33 cellular contexts compared by ENCODE assay signal in the genomic region with DNA sequence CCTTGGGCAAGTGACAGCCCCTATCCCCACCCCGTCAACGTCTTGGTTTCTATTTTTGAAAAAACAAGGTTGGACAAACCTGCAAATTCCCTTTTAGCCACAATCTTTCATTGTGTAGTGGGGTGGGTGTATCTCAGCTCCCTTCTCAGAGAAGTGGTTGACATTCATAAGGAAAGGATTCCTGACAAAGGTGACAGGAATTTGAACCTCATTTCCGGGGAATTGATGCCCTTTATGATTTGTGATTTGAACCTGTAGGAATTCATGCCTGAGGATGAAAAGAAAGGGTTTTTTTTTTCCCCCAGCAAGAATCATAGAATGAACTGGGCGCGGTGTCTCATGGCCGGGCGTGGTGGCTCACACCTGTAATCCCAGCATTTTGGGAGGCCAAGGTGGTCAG. TPM values are rescaled to one million over a fixed set of nuclear protein-coding genes. Genes with fewer than 3 reads are reported as not detected.
"Had no signal": no experiment of that assay in that cellular context is flagged by ENCODE, and none has a peak within 500 bp of the region (broad histone marks: within the 10 kb centered on the region; RNA-seq: fewer than 3 reads in every experiment).

No MANE protein-coding gene starts in this region.

- H3K4me3 ChIP-seq: adrenal gland, body of pancreas, colonic mucosa, esophagus squamous epithelium had no signal

- H3K4me3 Mint-ChIP-seq: activated CD4-positive, alpha-beta memory T cell treated with anti-CD3 and anti-CD28 coated beads for 36 hours; activated CD4-positive, alpha-beta T cell treated with anti-CD3 and anti-CD28 coated beads for 36 hours; activated CD4-positive, alpha-beta T cell treated with anti-CD3 and anti-CD28 coated beads, Interleukin-2, amount 10 ng/mL, durations not matched to agents 24 days and 14 days; activated CD8-positive, alpha-beta memory T cell treated with anti-CD3 and anti-CD28 coated beads, Interleukin-2, amount 10 ng/mL, durations not matched to agents 7 days and 5 days; activated CD8-positive, alpha-beta T cell treated with anti-CD3 and anti-CD28 coated beads, Interleukin-2, amount 10 ng/mL, durations not matched to agents 7 days and 5 days; activated naive CD4-positive, alpha-beta T cell treated with anti-CD3 and anti-CD28 coated beads for 36 hours; activated naive CD4-positive, alpha-beta T cell treated with anti-CD3 and anti-CD28 coated beads, Interleukin-2, amount 50 U/mL, for 24 hours; activated naive CD8-positive, alpha-beta T cell treated with anti-CD3 and anti-CD28 coated beads for 36 hours; activated naive CD8-positive, alpha-beta T cell treated with anti-CD3 and anti-CD28 coated beads, Interleukin-2, amount 50 U/mL, for 24 hours; activated T-helper 1 cell treated with anti-CD3 and anti-CD28 coated beads, Interleukin-12 subunit alpha, Interleukin-12 subunit beta, Interleukin-2, Interleukin-4 antibody, amounts not matched to agents 30 ng/mL and 10 ng/mL and 1 ng/mL, durations not matched to agents 14 hours and 24 hours and 36 hours had no signal

- H3K27ac Mint-ChIP-seq: activated CD4-positive, alpha-beta memory T cell treated with anti-CD3 and anti-CD28 coated beads for 36 hours; activated CD4-positive, alpha-beta T cell treated with anti-CD3 and anti-CD28 coated beads for 36 hours; activated CD4-positive, alpha-beta T cell treated with anti-CD3 and anti-CD28 coated beads, Interleukin-2, amount 10 ng/mL, durations not matched to agents 24 days and 14 days; activated CD8-positive, alpha-beta memory T cell treated with anti-CD3 and anti-CD28 coated beads, Interleukin-2, amount 10 ng/mL, durations not matched to agents 7 days and 5 days; activated CD8-positive, alpha-beta T cell treated with anti-CD3 and anti-CD28 coated beads, Interleukin-2, amount 10 ng/mL, durations not matched to agents 7 days and 5 days; activated naive CD4-positive, alpha-beta T cell treated with anti-CD3 and anti-CD28 coated beads for 36 hours; activated naive CD4-positive, alpha-beta T cell treated with anti-CD3 and anti-CD28 coated beads, Interleukin-2, amount 50 U/mL, for 24 hours; activated naive CD8-positive, alpha-beta T cell treated with anti-CD3 and anti-CD28 coated beads for 36 hours; activated naive CD8-positive, alpha-beta T cell treated with anti-CD3 and anti-CD28 coated beads, Interleukin-2, amount 50 U/mL, for 24 hours; activated T-helper 1 cell treated with anti-CD3 and anti-CD28 coated beads, Interleukin-12 subunit alpha, Interleukin-12 subunit beta, Interleukin-2, Interleukin-4 antibody, amounts not matched to agents 30 ng/mL and 10 ng/mL and 1 ng/mL, durations not matched to agents 14 hours and 24 hours and 36 hours; activated T-helper 2 cell treated with anti-CD3 and anti-CD28 coated beads, Interferon-gamma antibody, Interleukin-2, Interleukin-4, amounts not matched to agents 10 μg/mL and 5 μg/mL and 100 μg/mL, durations not matched to agents 14 hours and 24 hours and 36 hours had no signal

- H3K27ac ChIP-seq: adrenal gland, body of pancreas, colonic mucosa, epithelial cell of prostate, esophagus squamous epithelium had no signal

- H3K36me3 ChIP-seq: adrenal gland, colonic mucosa, esophagus squamous epithelium had no signal

- H3K27me3 ChIP-seq: adrenal gland, body of pancreas, colonic mucosa had no signal

- FAIRE-seq: endometrium, endothelial cell of umbilical vein, frontal cortex had no signal

- H3K36me3 Mint-ChIP-seq: activated CD4-positive, alpha-beta memory T cell treated with anti-CD3 and anti-CD28 coated beads for 36 hours; activated CD8-positive, alpha-beta memory T cell treated with anti-CD3 and anti-CD28 coated beads, Interleukin-2, amount 10 ng/mL, durations not matched to agents 7 days and 5 days; activated naive CD4-positive, alpha-beta T cell treated with anti-CD3 and anti-CD28 coated beads, Interleukin-2, amount 50 U/mL, for 24 hours; activated naive CD8-positive, alpha-beta T cell treated with anti-CD3 and anti-CD28 coated beads for 36 hours had no signal

- DNase-seq: activated CD4-positive, alpha-beta memory T cell treated with anti-CD3 and anti-CD28 coated beads for 36 hours; activated CD4-positive, alpha-beta T cell treated with anti-CD3 and anti-CD28 coated beads for 36 hours; activated CD4-positive, alpha-beta T cell treated with anti-CD3 and anti-CD28 coated beads, Interleukin-2, amount 10 ng/mL, durations not matched to agents 24 days and 14 days; activated CD4-positive, CD25-positive, alpha-beta regulatory T cell; activated CD4-positive, CD25-positive, alpha-beta regulatory T cell treated with anti-CD3 and anti-CD28 coated beads, Interleukin-2, amount 50 U/mL, for 72 hours; activated CD8-positive, alpha-beta memory T cell treated with anti-CD3 and anti-CD28 coated beads, Interleukin-2, amount 10 ng/mL, durations not matched to agents 7 days and 5 days; activated CD8-positive, alpha-beta memory T cell treated with anti-CD3 and anti-CD28 coated beads, Interleukin-2, amount 50 U/mL, for 4 hours; activated CD8-positive, alpha-beta T cell treated with anti-CD3 and anti-CD28 coated beads, Interleukin-2, amount 10 ng/mL, durations not matched to agents 7 days and 5 days; activated effector memory CD4-positive, alpha-beta T cell treated with anti-CD3 and anti-CD28 coated beads, Interleukin-2, amount 50 U/mL, for 16 hours; activated naive CD4-positive, alpha-beta T cell treated with anti-CD3 and anti-CD28 coated beads for 36 hours; activated naive CD8-positive, alpha-beta T cell treated with anti-CD3 and anti-CD28 coated beads for 36 hours; activated naive CD8-positive, alpha-beta T cell treated with anti-CD3 and anti-CD28 coated beads, Interleukin-2, amount 50 U/mL, for 24 hours; activated T-cell treated with anti-CD3 and anti-CD28 coated beads, Interleukin-2, amount 50 U/mL, for 1 hour; activated T-cell treated with anti-CD3 and anti-CD28 coated beads, Interleukin-2, amount 50 U/mL, for 48 hours; adrenal gland; amygdala; body of pancreas; central memory CD4-positive, alpha-beta T cell; cerebellar nuclear complex; colonic mucosa; effector CD8-positive, alpha-beta T cell; esophagus squamous epithelium; head of caudate nucleus; T-helper 2 cell had no signal

- ATAC-seq: activated CD4-positive, alpha-beta T cell treated with anti-CD3 and anti-CD28 coated beads for 36 hours; activated CD8-positive, alpha-beta memory T cell treated with anti-CD3 and anti-CD28 coated beads, Interleukin-2, amount 10 ng/mL, durations not matched to agents 7 days and 5 days; activated CD8-positive, alpha-beta T cell treated with anti-CD3 and anti-CD28 coated beads, Interleukin-2, amount 10 ng/mL, durations not matched to agents 7 days and 5 days; activated naive CD8-positive, alpha-beta T cell treated with anti-CD3 and anti-CD28 coated beads, Interleukin-2, amount 50 U/mL, for 24 hours; body of pancreas had no signal

- H3K9me3 ChIP-seq: adrenal gland, body of pancreas, colonic mucosa, esophagus squamous epithelium had no signal

- H3K4me1 ChIP-seq: colonic mucosa had no signal

- H3K9me3 Mint-ChIP-seq: activated CD4-positive, alpha-beta memory T cell treated with anti-CD3 and anti-CD28 coated beads for 36 hours; activated CD4-positive, alpha-beta T cell treated with anti-CD3 and anti-CD28 coated beads, Interleukin-2, amount 10 ng/mL, durations not matched to agents 24 days and 14 days; activated naive CD4-positive, alpha-beta T cell treated with anti-CD3 and anti-CD28 coated beads for 36 hours; activated naive CD4-positive, alpha-beta T cell treated with anti-CD3 and anti-CD28 coated beads, Interleukin-2, amount 50 U/mL, for 24 hours; activated naive CD8-positive, alpha-beta T cell treated with anti-CD3 and anti-CD28 coated beads for 36 hours; activated naive CD8-positive, alpha-beta T cell treated with anti-CD3 and anti-CD28 coated beads, Interleukin-2, amount 50 U/mL, for 24 hours; activated T-helper 1 cell treated with anti-CD3 and anti-CD28 coated beads, Interleukin-12 subunit alpha, Interleukin-12 subunit beta, Interleukin-2, Interleukin-4 antibody, amounts not matched to agents 30 ng/mL and 10 ng/mL and 1 ng/mL, durations not matched to agents 14 hours and 24 hours and 36 hours; activated T-helper 2 cell treated with anti-CD3 and anti-CD28 coated beads, Interferon-gamma antibody, Interleukin-2, Interleukin-4, amounts not matched to agents 10 μg/mL and 5 μg/mL and 100 μg/mL, durations not matched to agents 14 hours and 24 hours and 36 hours had no signal

RNA-seq across cellular contexts. Expression of gene YPEL4, which starts 14.5 kb away (rescaled TPM):
- total RNA-seq: activated CD8-positive, alpha-beta memory T cell treated with anti-CD3 and anti-CD28 coated beads for 36 hours had no signal

RNA-seq across cellular contexts. Expression of gene SERPING1, which starts 37.8 kb away (rescaled TPM):
- total RNA-seq: activated CD8-positive, alpha-beta memory T cell treated with anti-CD3 and anti-CD28 coated beads for 36 hours; activated CD8-positive, alpha-beta memory T cell treated with anti-CD3 and anti-CD28 coated beads, Interleukin-2, amount 10 ng/mL, durations not matched to agents 7 days and 5 days; activated CD8-positive, alpha-beta T cell treated with anti-CD3 and anti-CD28 coated beads, Interleukin-2, amount 10 ng/mL, durations not matched to agents 7 days and 5 days; activated T-helper 1 cell treated with anti-CD3 and anti-CD28 coated beads, Interleukin-12 subunit alpha, Interleukin-12 subunit beta, Interleukin-2, Interleukin-4 antibody, amounts not matched to agents 30 ng/mL and 10 ng/mL and 1 ng/mL, durations not matched to agents 14 hours and 24 hours and 36 hours; activated T-helper 2 cell treated with anti-CD3 and anti-CD28 coated beads, Interferon-gamma antibody, Interleukin-2, Interleukin-4, amounts not matched to agents 10 μg/mL and 5 μg/mL and 100 μg/mL, durations not matched to agents 14 hours and 24 hours and 36 hours; dermis microvascular lymphatic vessel endothelial cell; endothelial cell of umbilical vein had no signal
